ENCODE assay signal across 18 cellular contexts in genomic region chr12:93113317-93114006, GRCh38.
DNase-seq lines count a peak whose midpoint lies in the region; ATAC-seq and TF ChIP-seq lines count a peak whose summit lies in the region.
"Had no signal": no experiment of that assay in that cellular context is flagged by ENCODE, and none has a peak within 500 bp of the region (broad histone marks: within the 10 kb centered on the region; RNA-seq: fewer than 3 reads in every experiment).

No MANE protein-coding gene starts in this region.

- H3K27ac Mint-ChIP-seq in Caco-2 (ENCODE audit: unreplicated experiment) = peak overlapping the region; percentile 23
- H3K27ac Mint-ChIP-seq in natural killer cell treated with Interleukin-12 subunit alpha and Interleukin-12 subunit beta and Interleukin-15 and Interleukin-18, amount 100 ng/mL, for 72 hours = no peak overlapping the region
- H3K27ac Mint-ChIP-seq: memory B cell had no signal

- no peaks in the 10 kb centered on the region for H3K9me3 Mint-ChIP-seq in Caco-2 (ENCODE audit: unreplicated experiment)
- no peaks in the 10 kb centered on the region for H3K9me3 Mint-ChIP-seq in natural killer cell treated with Interleukin-12 subunit alpha and Interleukin-12 subunit beta and Interleukin-15 and Interleukin-18, amount 100 ng/mL, for 72 hours
- H3K9me3 Mint-ChIP-seq: memory B cell had no signal

- TF ChIP-seq POLR2A in esophagus muscularis mucosa (IDR thresholded peaks at IDR 0.05; ENCODE audit: low read depth) = no peak

- POLR2A ChIA-PET in Caco-2 (lab: Charles Lee) = no interaction called here

- no peaks in the 10 kb centered on the region for H3K36me3 ChIP-seq in Caco-2 (ENCODE audit: control insufficient read depth, insufficient read depth, low read length)
- H3K36me3 ChIP-seq in esophagus muscularis mucosa = no peaks in the 10 kb centered on the region
- H3K36me3 ChIP-seq: adrenal gland, HAP-1 had no signal

- no peak overlapping the region for H3K4me3 Mint-ChIP-seq in Caco-2 (ENCODE audit: unreplicated experiment)
- H3K4me3 Mint-ChIP-seq in natural killer cell treated with Interleukin-12 subunit alpha and Interleukin-12 subunit beta and Interleukin-15 and Interleukin-18, amount 100 ng/mL, for 72 hours = no peak overlapping the region
- H3K4me3 Mint-ChIP-seq: memory B cell had no signal

- no peaks in the 10 kb centered on the region; the same call in 1 of the 2 replicates for H3K9me3 ChIP-seq in Caco-2
- no peaks in the 10 kb centered on the region for H3K9me3 ChIP-seq in esophagus muscularis mucosa
- H3K9me3 ChIP-seq: adrenal gland, HAP-1 had no signal

- WGBS in esophagus muscularis mucosa = 47% methylated on average over 2 of the region's 2 CpGs

- intact Hi-C loops in Caco-2 (cut with micrococcal nuclease; ENCODE audit: unreplicated experiment) (no loop called here), esophagus muscularis mucosa (cut with DNase I) (no loop called here)

- no peak for TF ChIP-seq EP300 in esophagus muscularis mucosa (IDR thresholded peaks at IDR 0.05)

- H3K27me3 ChIP-seq in Caco-2 (replicated peaks; ENCODE audit: control insufficient read depth, insufficient read depth, low read length) = no peaks in the 10 kb centered on the region
- no peaks in the 10 kb centered on the region for H3K27me3 ChIP-seq in esophagus muscularis mucosa
- H3K27me3 ChIP-seq: adrenal gland had no signal

- peaks cover 17% of the 10 kb centered on the region for H3K36me3 Mint-ChIP-seq in Caco-2 (ENCODE audit: insufficient read depth, unreplicated experiment)
- no peaks in the 10 kb centered on the region for H3K36me3 Mint-ChIP-seq in natural killer cell treated with Interleukin-12 subunit alpha and Interleukin-12 subunit beta and Interleukin-15 and Interleukin-18, amount 100 ng/mL, for 72 hours
- H3K36me3 Mint-ChIP-seq: memory B cell had no signal

- H3K27ac ChIP-seq in esophagus muscularis mucosa (replicated peaks in 1 of 4) = peak overlapping the region; percentile 40 to 72 (median 60)
- H3K27ac ChIP-seq: adrenal gland had no signal

- BruUV-seq in Caco-2 (replicated peaks; lab: Mats Ljungman, UMichigan) = no TSS peak

- H3K4me1 Mint-ChIP-seq in Caco-2 (ENCODE audit: low read depth, unreplicated experiment) = peaks cover 29% of the 10 kb centered on the region
- no peaks in the 10 kb centered on the region for H3K4me1 Mint-ChIP-seq in natural killer cell treated with Interleukin-12 subunit alpha and Interleukin-12 subunit beta and Interleukin-15 and Interleukin-18, amount 100 ng/mL, for 72 hours (ENCODE audit: low read depth in 2 of 2)

- no peak overlapping the region for H3K4me3 ChIP-seq in Caco-2 (ENCODE audit: low read depth, low read length)
- no peak overlapping the region for H3K4me3 ChIP-seq in esophagus muscularis mucosa
- H3K4me3 ChIP-seq: adrenal gland, HAP-1 had no signal

- DNase-seq in Caco-2 (no peak), MV-4-11 (lab: John Stamatoyannopoulos, UW) (peak; percentile 13), esophagus muscularis mucosa (ENCODE audit: extremely low spot score) (no peak), myocyte (ENCODE audit: low read depth) (peak; percentile 18), kidney tubule cell (ENCODE audit: low spot score) (no peak), AML-193 (lab: John Stamatoyannopoulos, UW) (no peak)
- no peak for DNase-seq in natural killer cell treated with Interleukin-12 subunit alpha and Interleukin-12 subunit beta and Interleukin-15 and Interleukin-18, amount 100 ng/mL, for 72 hours (ENCODE audit: low spot score)
- DNase-seq: activated CD4-positive, alpha-beta T cell treated with anti-CD3 and anti-CD28 coated beads, Interleukin-2, amount 50 U/mL, for 48 hours; adrenal gland; DMS 273 treated with DMSO at 0.1 percent for 48 hours; Karpas-422; NCI-H187 treated with DMSO at 0.1 percent for 48 hours; NCI-H82; occipital lobe; SHP77 had no signal

- ATAC-seq in natural killer cell treated with Interleukin-12 subunit alpha and Interleukin-12 subunit beta and Interleukin-15 and Interleukin-18, amount 100 ng/mL, for 72 hours = no peak
- ATAC-seq in GM21526 (IDR thresholded peaks at IDR 0.05; ENCODE audit: low FRiP score, unreplicated experiment) = no peak

- no peaks in the 10 kb centered on the region for H3K27me3 Mint-ChIP-seq in Caco-2 (ENCODE audit: insufficient read depth, unreplicated experiment)
- H3K27me3 Mint-ChIP-seq in natural killer cell treated with Interleukin-12 subunit alpha and Interleukin-12 subunit beta and Interleukin-15 and Interleukin-18, amount 100 ng/mL, for 72 hours = peaks cover 0 to 15% of the 10 kb centered on the region in 2 donors
- H3K27me3 Mint-ChIP-seq: memory B cell had no signal

- CTCF ChIA-PET in Caco-2 (lab: Charles Lee) = no interaction called here

- H3K4me1 ChIP-seq in Caco-2 (peaks cover 20% of the 10 kb centered on the region), esophagus muscularis mucosa (peaks cover 41 to 73% (median 66%) of the 10 kb centered on the region in 4 donors)

- TF ChIP-seq CTCF in Caco-2 (IDR thresholded peaks at IDR 0.05; ENCODE audit: insufficient read depth in 1 of 2, low read depth in 1 of 2, low read length in 1 of 2, severe bottlenecking in 1 of 2, unreplicated experiment in 1 of 2) (no peak), esophagus muscularis mucosa (IDR thresholded peaks at IDR 0.05) (no peak)

Comparison
In these comparisons a context has a peak if more than half of its experiments do, and no peak if none do; other contexts are left out.
1. DNase-seq: peak in MV-4-11 (single experiment) and myocyte (single experiment); none in Caco-2 (0 of 2), esophagus muscularis mucosa (single experiment), kidney tubule cell (single experiment), natural killer cell treated with Interleukin-12 subunit alpha and Interleukin-12 subunit beta and Interleukin-15 and Interleukin-18, amount 100 ng/mL, for 72 hours (single experiment) and AML-193 (0 of 2).